ENCODE assay signal across 8 cellular contexts in the genomic region with DNA sequence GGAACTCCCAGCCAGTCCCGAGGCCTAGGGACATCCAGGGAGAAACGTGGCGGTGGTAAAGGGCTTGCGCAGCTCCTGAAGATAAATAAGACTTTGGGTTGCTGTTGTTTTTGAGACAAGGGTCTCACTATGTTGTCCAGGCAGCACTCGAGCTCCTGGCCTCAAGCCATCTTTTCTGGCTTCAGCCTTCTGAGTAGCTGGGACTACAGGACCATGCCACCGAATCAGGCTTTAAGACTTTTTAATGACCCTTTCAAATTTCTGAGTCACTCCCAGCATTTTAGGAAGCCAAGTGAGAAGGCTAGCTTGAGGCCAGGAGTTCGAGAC. TPM values are rescaled to one million over a fixed set of nuclear protein-coding genes. Genes with fewer than 3 reads are reported as not detected.
DNase-seq lines count a peak whose midpoint lies in the region; ATAC-seq and TF ChIP-seq lines count a peak whose summit lies in the region.

No MANE protein-coding gene starts in this region.

- H3K27me3 Mint-ChIP-seq in MCF 10A (ENCODE audit: insufficient read depth, unreplicated experiment) = no peaks in the 10 kb centered on the region

- intact Hi-C loops in left ventricle myocardium inferior (cut with micrococcal nuclease) (no loop called here), Right ventricle myocardium inferior (cut with DNase I) (loop anchor here (2.0 kb wide), 1 partner anchor 68 kb away; a partner anchor contains a TSS), MCF 10A (cut with micrococcal nuclease) (no loop called here), aorta (cut with DNase I) (no loop called here)

- H3K36me3 ChIP-seq in left ventricle myocardium inferior (no peaks in the 10 kb centered on the region), aorta (ENCODE audit: control insufficient read depth in 1 of 2, insufficient read depth in 2 of 2, low read length in 1 of 2) (no peaks in the 10 kb centered on the region)

- H3K9me3 ChIP-seq in left ventricle myocardium inferior (replicated peaks) (no peaks in the 10 kb centered on the region), aorta (ENCODE audit: control insufficient read depth, low read length) (no peaks in the 10 kb centered on the region)

- POLR2A ChIA-PET in MCF 10A (lab: Yijun Ruan, JAX) = interaction anchor here (0.7 to 1.7 kb wide), 5 partner anchors 8 to 138 kb away, joined by 3 to 8 read pairs (median 4); no protein-coding TSS in a partner anchor

- no peaks in the 10 kb centered on the region for H3K4me1 Mint-ChIP-seq in MCF 10A (ENCODE audit: insufficient read depth, unreplicated experiment)

- no peaks in the 10 kb centered on the region for H3K9me3 Mint-ChIP-seq in MCF 10A (ENCODE audit: unreplicated experiment)

- no peak for DNase-seq in left ventricle myocardium inferior
- DNase-seq in Right ventricle myocardium inferior (ENCODE audit: missing footprints) = no peak
- peak; percentile 3 for DNase-seq in MCF 10A (ENCODE audit: unreplicated experiment)
- DNase-seq in mesenteric fat pad (ENCODE audit: low spot score) = peak; percentile 22
- no peak for DNase-seq in aorta
- DNase-seq in DMS53 treated with DMSO at 0.1 percent for 48 hours (lab: John Stamatoyannopoulos, UW; ENCODE audit: unreplicated experiment) = no peak
- no peak for DNase-seq in NCI-H446 treated with DMSO at 0.1 percent for 48 hours (lab: John Stamatoyannopoulos, UW)
- DNase-seq in inferior parietal cortex (ENCODE audit: extremely low spot score) = no peak

- CTCF ChIA-PET in MCF 10A (lab: Yijun Ruan, JAX) = interaction anchor here (1.5 to 1.6 kb wide), 2 partner anchors 9 to 11 kb away, joined by 5 to 6 read pairs; no protein-coding TSS in a partner anchor

- peak overlapping the region; percentile 95 for H3K4me3 Mint-ChIP-seq in MCF 10A (ENCODE audit: unreplicated experiment)

- H3K27ac ChIP-seq in left ventricle myocardium inferior (replicated peaks) (peak overlapping the region; percentile 99), aorta (ENCODE audit: low read depth in 1 of 2, low read length in 2 of 2) (peak overlapping the region; percentile 24 to 48)

- H3K27me3 ChIP-seq in left ventricle myocardium inferior (ENCODE audit: low read depth) (no peaks in the 10 kb centered on the region), aorta (ENCODE audit: control insufficient read depth in 1 of 2, insufficient read depth in 2 of 2, low read length in 1 of 2) (no peaks in the 10 kb centered on the region)

- WGBS in aorta, 2 donors = 31 to 33% methylated on average over 7 of the region's 7 CpGs

- H3K4me1 ChIP-seq in left ventricle myocardium inferior = peaks cover 26% of the 10 kb centered on the region
- no peaks in the 10 kb centered on the region for H3K4me1 ChIP-seq in aorta (ENCODE audit: control insufficient read depth in 1 of 2, insufficient read depth in 2 of 2, low read length in 2 of 2)

- BruUV-seq in MCF 10A (replicated peaks; lab: Mats Ljungman, UMichigan) = no TSS peak

- TF ChIP-seq CTCF in left ventricle myocardium inferior (IDR thresholded peaks at IDR 0.05; ENCODE audit: borderline replicate concordance) = no peak
- no peak for TF ChIP-seq CTCF in MCF 10A (IDR thresholded peaks at IDR 0.05; ENCODE audit: unreplicated experiment)

- ATAC-seq in Right ventricle myocardium inferior (no peak), aorta (ENCODE audit: low FRiP score) (no peak)

- H3K4me3 ChIP-seq in left ventricle myocardium inferior = peak overlapping the region; percentile 92
- H3K4me3 ChIP-seq in aorta (ENCODE audit: low read length in 2 of 2) = peak overlapping the region; percentile 49 to 65

- H3K27ac Mint-ChIP-seq in MCF 10A (ENCODE audit: low read depth, unreplicated experiment) = peak overlapping the region; percentile 42

- H3K36me3 Mint-ChIP-seq in MCF 10A (ENCODE audit: insufficient read depth, unreplicated experiment) = no peaks in the 10 kb centered on the region

RNA-seq across cellular contexts. Expression of a gene that starts 0.7 kb away (rescaled TPM):
- 11.7 TPM for total RNA-seq in left ventricle myocardium inferior
- total RNA-seq in Right ventricle myocardium inferior = 10.9 TPM
- 14.9 and 17.4 TPM in 2 replicates for total RNA-seq in MCF 10A (2022)
- total RNA-seq in mesenteric fat pad = 32.8 TPM
- 10 to 100 TPM; 18.3 to 21.2 TPM for total RNA-seq in aorta
- 10 to 100 TPM in 1 of 2 donors, 1 to 10 TPM in 1; 7.1 to 12.0 TPM for polyA plus RNA-seq in aorta

Comparison
In these comparisons a context has a peak if more than half of its experiments do, and no peak if none do; other contexts are left out.
1. DNase-seq: peak in MCF 10A (single experiment) and mesenteric fat pad (single experiment); none in left ventricle myocardium inferior (single experiment), Right ventricle myocardium inferior (single experiment), aorta (0 of 2), DMS53 treated with DMSO at 0.1 percent for 48 hours (single experiment), NCI-H446 treated with DMSO at 0.1 percent for 48 hours (single experiment) and inferior parietal cortex (single experiment).